In the genomic region with DNA sequence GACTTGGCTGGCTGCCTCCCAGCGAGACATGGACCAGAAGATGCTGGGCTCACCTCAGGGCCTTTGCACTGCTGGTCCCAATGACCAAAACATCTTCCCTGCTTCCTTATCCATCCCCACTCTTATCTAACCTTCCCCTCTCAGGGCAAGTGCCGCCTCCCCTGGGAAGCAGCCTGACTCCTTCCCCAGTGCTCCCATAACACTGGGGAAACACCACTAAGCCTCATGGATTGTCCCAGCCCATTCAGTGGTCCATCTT, we compare ENCODE assay signal across 1 cellular context.
TF ChIP-seq lines count a peak whose summit lies in the region.

No MANE protein-coding gene starts in this region.

TF ChIP-seq in K562, 482 proteins besides CTCF, POLR2A, EP300 and RAD21:
- no peak for TF ChIP-seq STAT5B (CRISPR knock-in tag; IDR thresholded peaks at IDR 0.05)
- TF ChIP-seq ZNF146 (CRISPR knock-in tag; IDR thresholded peaks at IDR 0.05; ENCODE audit: unreplicated experiment) = no peak
- TF ChIP-seq CREM (IDR thresholded peaks at IDR 0.05; ENCODE audit: low read depth) = no peak
- TF ChIP-seq NEUROD1 (IDR thresholded peaks at IDR 0.05; ENCODE audit: borderline replicate concordance, low read depth, low read length, partially characterized antibody) = no peak
- no peak for TF ChIP-seq NFE2L1 (tag; IDR thresholded peaks at IDR 0.05; ENCODE audit: borderline replicate concordance, low read depth)
- TF ChIP-seq, protein P1, sequence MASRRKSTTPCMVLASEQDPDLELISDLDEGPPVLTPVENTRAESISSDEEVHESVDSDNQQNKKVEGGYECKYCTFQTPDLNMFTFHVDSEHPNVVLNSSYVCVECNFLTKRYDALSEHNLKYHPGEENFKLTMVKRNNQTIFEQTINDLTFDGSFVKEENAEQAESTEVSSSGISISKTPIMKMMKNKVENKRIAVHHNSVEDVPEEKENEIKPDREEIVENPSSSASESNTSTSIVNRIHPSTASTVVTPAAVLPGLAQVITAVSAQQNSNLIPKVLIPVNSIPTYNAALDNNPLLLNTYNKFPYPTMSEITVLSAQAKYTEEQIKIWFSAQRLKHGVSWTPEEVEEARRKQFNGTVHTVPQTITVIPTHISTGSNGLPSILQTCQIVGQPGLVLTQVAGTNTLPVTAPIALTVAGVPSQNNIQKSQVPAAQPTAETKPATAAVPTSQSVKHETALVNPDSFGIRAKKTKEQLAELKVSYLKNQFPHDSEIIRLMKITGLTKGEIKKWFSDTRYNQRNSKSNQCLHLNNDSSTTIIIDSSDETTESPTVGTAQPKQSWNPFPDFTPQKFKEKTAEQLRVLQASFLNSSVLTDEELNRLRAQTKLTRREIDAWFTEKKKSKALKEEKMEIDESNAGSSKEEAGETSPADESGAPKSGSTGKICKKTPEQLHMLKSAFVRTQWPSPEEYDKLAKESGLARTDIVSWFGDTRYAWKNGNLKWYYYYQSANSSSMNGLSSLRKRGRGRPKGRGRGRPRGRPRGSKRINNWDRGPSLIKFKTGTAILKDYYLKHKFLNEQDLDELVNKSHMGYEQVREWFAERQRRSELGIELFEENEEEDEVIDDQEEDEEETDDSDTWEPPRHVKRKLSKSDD (conservative IDR thresholded peaks at IDR 0.05; ENCODE audit: low read length) = no peak
- no peak for TF ChIP-seq CHD2 (IDR thresholded peaks at IDR 0.05; ENCODE audit: low read depth, low read length)
- no peak for TF ChIP-seq ETS2 (tag; IDR thresholded peaks at IDR 0.05; ENCODE audit: borderline replicate concordance, poor library complexity, severe bottlenecking)
- no peak for TF ChIP-seq NFYB (IDR thresholded peaks at IDR 0.05; ENCODE audit: extremely low read depth, insufficient read length)
- TF ChIP-seq, protein P2, sequence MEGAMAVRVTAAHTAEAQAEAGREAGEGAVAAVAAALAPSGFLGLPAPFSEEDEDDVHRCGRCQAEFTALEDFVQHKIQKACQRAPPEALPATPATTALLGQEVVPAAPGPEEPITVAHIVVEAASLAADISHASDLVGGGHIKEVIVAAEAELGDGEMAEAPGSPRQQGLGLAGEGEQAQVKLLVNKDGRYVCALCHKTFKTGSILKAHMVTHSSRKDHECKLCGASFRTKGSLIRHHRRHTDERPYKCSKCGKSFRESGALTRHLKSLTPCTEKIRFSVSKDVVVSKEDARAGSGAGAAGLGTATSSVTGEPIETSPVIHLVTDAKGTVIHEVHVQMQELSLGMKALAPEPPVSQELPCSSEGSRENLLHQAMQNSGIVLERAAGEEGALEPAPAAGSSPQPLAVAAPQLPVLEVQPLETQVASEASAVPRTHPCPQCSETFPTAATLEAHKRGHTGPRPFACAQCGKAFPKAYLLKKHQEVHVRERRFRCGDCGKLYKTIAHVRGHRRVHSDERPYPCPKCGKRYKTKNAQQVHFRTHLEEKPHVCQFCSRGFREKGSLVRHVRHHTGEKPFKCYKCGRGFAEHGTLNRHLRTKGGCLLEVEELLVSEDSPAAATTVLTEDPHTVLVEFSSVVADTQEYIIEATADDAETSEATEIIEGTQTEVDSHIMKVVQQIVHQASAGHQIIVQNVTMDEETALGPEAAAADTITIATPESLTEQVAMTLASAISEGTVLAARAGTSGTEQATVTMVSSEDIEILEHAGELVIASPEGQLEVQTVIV (CRISPR knock-in tag; IDR thresholded peaks at IDR 0.05; ENCODE audit: borderline replicate concordance) = no peak
- TF ChIP-seq SUPT5H (IDR thresholded peaks at IDR 0.05) = no peak
- TF ChIP-seq, protein P3, sequence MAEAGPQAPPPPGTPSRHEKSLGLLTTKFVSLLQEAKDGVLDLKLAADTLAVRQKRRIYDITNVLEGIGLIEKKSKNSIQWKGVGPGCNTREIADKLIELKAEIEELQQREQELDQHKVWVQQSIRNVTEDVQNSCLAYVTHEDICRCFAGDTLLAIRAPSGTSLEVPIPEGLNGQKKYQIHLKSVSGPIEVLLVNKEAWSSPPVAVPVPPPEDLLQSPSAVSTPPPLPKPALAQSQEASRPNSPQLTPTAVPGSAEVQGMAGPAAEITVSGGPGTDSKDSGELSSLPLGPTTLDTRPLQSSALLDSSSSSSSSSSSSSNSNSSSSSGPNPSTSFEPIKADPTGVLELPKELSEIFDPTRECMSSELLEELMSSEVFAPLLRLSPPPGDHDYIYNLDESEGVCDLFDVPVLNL (CRISPR knock-in tag; IDR thresholded peaks at IDR 0.05; ENCODE audit: low read depth) = no peak
- TF ChIP-seq CBX8 (IDR thresholded peaks at IDR 0.05; ENCODE audit: borderline replicate concordance, extremely low read depth, low read depth, low read length, poor library complexity, severe bottlenecking) = no peak
- TF ChIP-seq RCOR1 (IDR thresholded peaks at IDR 0.05; ENCODE audit: borderline replicate concordance in 1 of 2, low read depth in 2 of 2, low read length in 2 of 2) = no peak
- TF ChIP-seq ZNF778 (CRISPR knock-in tag; IDR thresholded peaks at IDR 0.05) = no peak
- TF ChIP-seq DNMT1 (IDR thresholded peaks at IDR 0.05) = no peak
